ENCODE assay signal across 2 cellular contexts in the genomic region with DNA sequence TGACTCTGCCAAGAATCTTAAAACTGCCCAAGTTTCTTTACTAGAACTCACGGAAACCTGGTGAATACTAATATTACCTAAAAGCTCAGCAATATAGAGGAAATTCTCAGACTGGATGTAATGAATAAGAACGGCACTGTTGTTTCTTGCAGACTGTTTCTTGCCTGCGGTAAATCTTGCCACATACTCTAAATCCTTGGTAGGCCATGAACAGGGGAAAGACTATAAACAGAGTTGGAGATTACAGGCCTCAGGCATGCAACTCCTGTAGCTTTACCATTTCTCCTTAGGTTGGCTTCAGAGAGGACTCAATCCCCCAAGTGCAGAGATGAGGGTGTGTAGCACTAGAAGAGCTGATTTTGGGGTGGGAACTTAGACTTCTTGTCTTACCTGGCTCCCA.
TF ChIP-seq lines count a peak whose summit lies in the region.

No MANE protein-coding gene starts in this region.

TF ChIP-seq in SK-N-SH, 30 proteins besides CTCF, POLR2A, EP300 and RAD21 (continued from another document):
- TF ChIP-seq YY1 (IDR thresholded peaks at IDR 0.05; ENCODE audit: low read depth) (no peak), RXRA (IDR thresholded peaks at IDR 0.05; ENCODE audit: borderline replicate concordance, low read depth) (no peak), FOXM1 (IDR thresholded peaks at IDR 0.05; ENCODE audit: low read depth) (no peak), NFIC (IDR thresholded peaks at IDR 0.05; ENCODE audit: borderline replicate concordance) (no peak), MXI1 (IDR thresholded peaks at IDR 0.05; ENCODE audit: low read depth, low read length) (no peak), GABPA (IDR thresholded peaks at IDR 0.05; ENCODE audit: low read depth) (no peak), FOSL2 (IDR thresholded peaks at IDR 0.05; ENCODE audit: borderline replicate concordance, low read depth) (no peak)
- TF ChIP-seq, protein P1, sequence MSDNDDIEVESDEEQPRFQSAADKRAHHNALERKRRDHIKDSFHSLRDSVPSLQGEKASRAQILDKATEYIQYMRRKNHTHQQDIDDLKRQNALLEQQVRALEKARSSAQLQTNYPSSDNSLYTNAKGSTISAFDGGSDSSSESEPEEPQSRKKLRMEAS (IDR thresholded peaks at IDR 0.05; ENCODE audit: low read depth): no peak
- TF ChIP-seq, protein P2, sequence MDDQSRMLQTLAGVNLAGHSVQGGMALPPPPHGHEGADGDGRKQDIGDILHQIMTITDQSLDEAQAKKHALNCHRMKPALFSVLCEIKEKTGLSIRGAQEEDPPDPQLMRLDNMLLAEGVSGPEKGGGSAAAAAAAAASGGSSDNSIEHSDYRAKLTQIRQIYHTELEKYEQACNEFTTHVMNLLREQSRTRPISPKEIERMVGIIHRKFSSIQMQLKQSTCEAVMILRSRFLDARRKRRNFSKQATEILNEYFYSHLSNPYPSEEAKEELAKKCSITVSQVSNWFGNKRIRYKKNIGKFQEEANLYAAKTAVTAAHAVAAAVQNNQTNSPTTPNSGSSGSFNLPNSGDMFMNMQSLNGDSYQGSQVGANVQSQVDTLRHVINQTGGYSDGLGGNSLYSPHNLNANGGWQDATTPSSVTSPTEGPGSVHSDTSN (IDR thresholded peaks at IDR 0.05): no peak

TF ChIP-seq in SK-N-SH treated with all-trans-retinoic acid at 6 μM for 48 hours, 23 proteins besides CTCF, POLR2A, EP300 and RAD21 (continued from another document):
- TF ChIP-seq, protein P3, sequence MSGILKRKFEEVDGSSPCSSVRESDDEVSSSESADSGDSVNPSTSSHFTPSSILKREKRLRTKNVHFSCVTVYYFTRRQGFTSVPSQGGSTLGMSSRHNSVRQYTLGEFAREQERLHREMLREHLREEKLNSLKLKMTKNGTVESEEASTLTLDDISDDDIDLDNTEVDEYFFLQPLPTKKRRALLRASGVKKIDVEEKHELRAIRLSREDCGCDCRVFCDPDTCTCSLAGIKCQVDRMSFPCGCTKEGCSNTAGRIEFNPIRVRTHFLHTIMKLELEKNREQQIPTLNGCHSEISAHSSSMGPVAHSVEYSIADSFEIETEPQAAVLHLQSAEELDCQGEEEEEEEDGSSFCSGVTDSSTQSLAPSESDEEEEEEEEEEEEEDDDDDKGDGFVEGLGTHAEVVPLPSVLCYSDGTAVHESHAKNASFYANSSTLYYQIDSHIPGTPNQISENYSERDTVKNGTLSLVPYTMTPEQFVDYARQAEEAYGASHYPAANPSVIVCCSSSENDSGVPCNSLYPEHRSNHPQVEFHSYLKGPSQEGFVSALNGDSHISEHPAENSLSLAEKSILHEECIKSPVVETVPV (CRISPR knock-in tag; IDR thresholded peaks at IDR 0.05): no peak
